Comparison of ENCODE assay signal across 19 cellular contexts in genomic region chr6:158416841-158417759, GRCh38.
DNase-seq lines count a peak whose midpoint lies in the region; TF ChIP-seq lines count a peak whose summit lies in the region.
"Had no signal": no experiment of that assay in that cellular context is flagged by ENCODE, and none has a peak within 500 bp of the region (broad histone marks: within the 10 kb centered on the region; RNA-seq: fewer than 3 reads in every experiment).

No MANE protein-coding gene starts in this region.

- 96% methylated on average over 4 of the region's 4 CpGs for whole genome bisulfite sequencing in mesenchymal stem cell

- in situ Hi-C loops in GM13977 (cut with MboI; ENCODE audit: low pct_unique_long_range_greater_than_20kb, low sequenced_read_pairs, unreplicated experiment), result no loop called here

- DNase-seq in AG10803 (ENCODE audit: low read depth), result peak; percentile 22
- peak; percentile 62 for DNase-seq in NCI-H69 (lab: John Stamatoyannopoulos, UW)
- no peak for DNase-seq in caudate nucleus (lab: John Stamatoyannopoulos, UW)
- DNase-seq in mesenchymal stem cell, result peak; percentile 18
- no peak for DNase-seq in effector CD4-positive, alpha-beta T cell
- no peak for DNase-seq in GM13977 (ENCODE audit: low spot score)
- DNase-seq in anterior cingulate cortex (lab: John Stamatoyannopoulos, UW), result no peak
- DNase-seq in activated CD4-positive, CD25-positive, alpha-beta regulatory T cell (lab: John Stamatoyannopoulos, UW), result no peak
- DNase-seq: activated CD8-positive, alpha-beta memory T cell treated with anti-CD3 and anti-CD28 coated beads, Interleukin-2, amount 10 ng/mL, durations not matched to agents 7 days and 5 days; CD4-positive, CD25-positive, alpha-beta regulatory T cell; cortex of kidney; DMS79; erythroblast; NCI-H187 treated with DMSO at 0.1 percent for 48 hours; NCI-H446; stimulated activated CD4-positive, alpha-beta T cell treated with anti-CD3 and anti-CD28 coated beads, Interleukin-15, amount 100 ng/mL, for 24 hours; stimulated activated naive B cell treated with anti-CD40 and anti-IgM and Interleukin-4, amounts not matched to agents 10 μg/mL and 1 μg/mL and 100 μg/mL, for 72 hours; T-helper 17 cell; transverse colon had no signal

- no peaks in the 10 kb centered on the region for H3K27me3 ChIP-seq in mesenchymal stem cell (ENCODE audit: control insufficient read depth in 1 of 2, insufficient read depth in 1 of 2, low read length in 2 of 2)
- H3K27me3 ChIP-seq: transverse colon had no signal

- no peak for TF ChIP-seq CTCF in AG10803 (conservative IDR thresholded peaks at IDR 0.05; ENCODE audit: low read length)
- no peak for TF ChIP-seq CTCF in GM13977 (IDR thresholded peaks at IDR 0.05; ENCODE audit: extremely low read depth, insufficient read depth, missing control alignments)

- H2BK12ac ChIP-seq in mesenchymal stem cell (ENCODE audit: low read length in 2 of 2), result peak overlapping the region in 1 of 2 experiments; percentile 59

- no peak overlapping the region for H3K4me3 ChIP-seq in AG10803 (ENCODE audit: low read length)
- H3K4me3 ChIP-seq in mesenchymal stem cell (ENCODE audit: insufficient read depth in 1 of 2, low read depth in 1 of 2, low read length in 2 of 2), result no peak overlapping the region
- H3K4me3 ChIP-seq: transverse colon had no signal

- peaks cover 10 to 25% of the 10 kb centered on the region in 2 experiments for H3K36me3 ChIP-seq in mesenchymal stem cell (ENCODE audit: control insufficient read depth in 1 of 2, insufficient read depth in 2 of 2, low read depth in 1 of 2, low read length in 2 of 2)
- H3K36me3 ChIP-seq: transverse colon had no signal

- peaks cover 11% of the 10 kb centered on the region for H3K79me1 ChIP-seq in mesenchymal stem cell (replicated peaks; ENCODE audit: low read length, poor library complexity, severe bottlenecking)

- no peak overlapping the region for H3K9ac ChIP-seq in mesenchymal stem cell (ENCODE audit: low read length)

- H2AK5ac ChIP-seq in mesenchymal stem cell (ENCODE audit: low read length, severe bottlenecking), result no peak overlapping the region

- H3K4me2 ChIP-seq in mesenchymal stem cell (ENCODE audit: low read length, poor library complexity, severe bottlenecking), result no peak overlapping the region

- H2BK15ac ChIP-seq in mesenchymal stem cell (ENCODE audit: low read depth, poor library complexity, severe bottlenecking), result no peak overlapping the region

- no peak overlapping the region for H4K8ac ChIP-seq in mesenchymal stem cell (ENCODE audit: low read length)

- H3K27ac ChIP-seq in caudate nucleus (ENCODE audit: low read depth, low read length) (peak overlapping the region; percentile 87), mesenchymal stem cell (ENCODE audit: low read length, poor library complexity, severe bottlenecking) (no peak overlapping the region)
- H3K27ac ChIP-seq: transverse colon had no signal

- no peak overlapping the region for H4K91ac ChIP-seq in mesenchymal stem cell (ENCODE audit: low read length)

- H2AFZ ChIP-seq in mesenchymal stem cell (ENCODE audit: low read depth, low read length), result no peak overlapping the region

- no peak overlapping the region for H3K4ac ChIP-seq in mesenchymal stem cell (ENCODE audit: low read depth in 1 of 2, low read length in 2 of 2)

- no peak overlapping the region for H2BK5ac ChIP-seq in mesenchymal stem cell (ENCODE audit: low read depth, low read length, poor library complexity, severe bottlenecking)

- peaks cover 5% of the 10 kb centered on the region for H3K4me1 ChIP-seq in mesenchymal stem cell (ENCODE audit: control insufficient read depth, insufficient read depth, low read depth, low read length)
- H3K4me1 ChIP-seq: transverse colon had no signal

- H3K9me3 ChIP-seq in mesenchymal stem cell (ENCODE audit: control insufficient read depth, low read length), result peaks cover 8% of the 10 kb centered on the region

- H3K23ac ChIP-seq in mesenchymal stem cell (ENCODE audit: low read length in 2 of 2), result no peak overlapping the region

- H2BK120ac ChIP-seq in mesenchymal stem cell (ENCODE audit: low read depth, low read length), result no peak overlapping the region

- peak overlapping the region in 1 of 2 experiments; percentile 37 for H3K18ac ChIP-seq in mesenchymal stem cell (ENCODE audit: low read depth in 1 of 2, low read length in 2 of 2)

- H3K14ac ChIP-seq in mesenchymal stem cell (ENCODE audit: low read length in 2 of 2), result no peak overlapping the region

Comparison
In these comparisons a context has a peak if more than half of its experiments do, and no peak if none do; other contexts are left out.
1. DNase-seq: peak in AG10803 (single experiment), NCI-H69 (single experiment) and mesenchymal stem cell (single experiment); none in caudate nucleus (0 of 61), effector CD4-positive, alpha-beta T cell (single experiment), GM13977 (single experiment), anterior cingulate cortex (0 of 58) and activated CD4-positive, CD25-positive, alpha-beta regulatory T cell (0 of 4).